Comparison of ENCODE assay signal across 30 cellular contexts in genomic region chr3:186612721-186613636, GRCh38. TPM values are rescaled to one million over a fixed set of nuclear protein-coding genes. Genes with fewer than 3 reads are reported as not detected.
DNase-seq lines count a peak whose midpoint lies in the region; ATAC-seq, FAIRE-seq and TF ChIP-seq lines count a peak whose summit lies in the region.
"Had no signal": no experiment of that assay in that cellular context is flagged by ENCODE, and none has a peak within 500 bp of the region (broad histone marks: within the 10 kb centered on the region; RNA-seq: fewer than 3 reads in every experiment).

A gene with protein sequence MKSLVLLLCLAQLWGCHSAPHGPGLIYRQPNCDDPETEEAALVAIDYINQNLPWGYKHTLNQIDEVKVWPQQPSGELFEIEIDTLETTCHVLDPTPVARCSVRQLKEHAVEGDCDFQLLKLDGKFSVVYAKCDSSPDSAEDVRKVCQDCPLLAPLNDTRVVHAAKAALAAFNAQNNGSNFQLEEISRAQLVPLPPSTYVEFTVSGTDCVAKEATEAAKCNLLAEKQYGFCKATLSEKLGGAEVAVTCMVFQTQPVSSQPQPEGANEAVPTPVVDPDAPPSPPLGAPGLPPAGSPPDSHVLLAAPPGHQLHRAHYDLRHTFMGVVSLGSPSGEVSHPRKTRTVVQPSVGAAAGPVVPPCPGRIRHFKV (plus strand): TSS chr3:186613060. CDS start chr3:186613142, 82 bp downstream.

- peaks cover 25% of the 10 kb centered on the region for H3K4me1 Mint-ChIP-seq in stimulated activated effector memory CD8-positive, alpha-beta T cell treated with anti-CD3 and anti-CD28 coated beads, Interleukin-12 subunit alpha, Interleukin-12 subunit beta, amount 100 ng/mL, for 72 hours
- peaks cover 16 to 25% (median 21%) of the 10 kb centered on the region in 3 donors for H3K4me1 Mint-ChIP-seq in CD8-positive, alpha-beta memory T cell

- no peaks in the 10 kb centered on the region for H3K9me3 ChIP-seq in BLaER1
- H3K9me3 ChIP-seq in SK-N-MC (ENCODE audit: low read depth, low read length): no peaks in the 10 kb centered on the region
- no peaks in the 10 kb centered on the region for H3K9me3 ChIP-seq in HepG2 (ENCODE audit: low read length)
- no peaks in the 10 kb centered on the region for H3K9me3 ChIP-seq in CD8-positive, alpha-beta memory T cell (ENCODE audit: low read length)
- H3K9me3 ChIP-seq: BLaER1 treated with 17β-estradiol and CSF1 and Interleukin-3, amounts not matched to agents 10 nM and 100 nM had no signal

- H3K36me3 ChIP-seq in BLaER1: no peaks in the 10 kb centered on the region
- no peaks in the 10 kb centered on the region for H3K36me3 ChIP-seq in SK-N-MC (ENCODE audit: insufficient read depth, low read length)
- H3K36me3 ChIP-seq in HepG2 (replicated peaks in 1 of 2; ENCODE audit: control insufficient read depth in 1 of 2, insufficient read depth in 2 of 2, low read length in 2 of 2): peaks cover 14 to 33% of the 10 kb centered on the region in 2 experiments
- no peaks in the 10 kb centered on the region for H3K36me3 ChIP-seq in CD8-positive, alpha-beta memory T cell (ENCODE audit: insufficient read depth, low read length)
- H3K36me3 ChIP-seq: BLaER1 treated with 17β-estradiol and CSF1 and Interleukin-3, amounts not matched to agents 10 nM and 100 nM had no signal

- in situ Hi-C loops in HepG2 (cut with HindIII; ENCODE audit: extremely low pct_ligation_motif_present, low pct_unique_long_range_greater_than_20kb): loop anchor here (10.0 kb wide), 1 partner anchor 142 kb away; no protein-coding TSS in a partner anchor

- POLR2A ChIA-PET in HepG2 (lab: Yijun Ruan, JAX): interaction anchor here (0.6 to 27.1 kb wide), 15 partner anchors 8 to 659 kb away, joined by 3 to 854 read pairs (median 3); partner anchors contain the start of genes DNAJB11, EIF4A2 and TBCCD1
- POLR2A ChIA-PET in CD8-positive, alpha-beta memory T cell (lab: Charles Lee): no interaction called here

- intact Hi-C loops in HepG2 (cut with micrococcal nuclease; ENCODE audit: unreplicated experiment): loop anchor here (2.0 kb wide), 2 partner anchors 14 to 42 kb away; partner anchors contain the start of gene DNAJB11

- peak within 1 kb of the TSS; percentile 3 for H3K27ac Mint-ChIP-seq in stimulated activated effector memory CD8-positive, alpha-beta T cell treated with anti-CD3 and anti-CD28 coated beads, Interleukin-12 subunit alpha, Interleukin-12 subunit beta, amount 100 ng/mL, for 72 hours
- H3K27ac Mint-ChIP-seq in CD8-positive, alpha-beta memory T cell: peak within 1 kb of the TSS in 1 of 8 donors; percentile 13
- H3K27ac Mint-ChIP-seq: CD4-positive, alpha-beta T cell had no signal

- 0% methylated on average over 5 of the region's 7 CpGs for WGBS in HepG2 (ENCODE audit: low lambda C conversion rate)

- peaks cover 16 to 25% of the 10 kb centered on the region in 2 donors for H3K27me3 Mint-ChIP-seq in CD8-positive, alpha-beta memory T cell

- H3K36me3 Mint-ChIP-seq in stimulated activated effector memory CD8-positive, alpha-beta T cell treated with anti-CD3 and anti-CD28 coated beads, Interleukin-12 subunit alpha, Interleukin-12 subunit beta, amount 100 ng/mL, for 72 hours: no peaks in the 10 kb centered on the region
- H3K36me3 Mint-ChIP-seq in CD8-positive, alpha-beta memory T cell: no peaks in the 10 kb centered on the region

- H3K27me3 ChIP-seq in BLaER1: no peaks in the 10 kb centered on the region
- H3K27me3 ChIP-seq in HepG2 (ENCODE audit: control insufficient read depth in 1 of 2, insufficient read depth in 2 of 2, low read length in 2 of 2): no peaks in the 10 kb centered on the region; a peak in 1 of 5 replicates
- peaks cover 15% of the 10 kb centered on the region for H3K27me3 ChIP-seq in CD8-positive, alpha-beta memory T cell (ENCODE audit: insufficient read depth, low read length, poor library complexity, severe bottlenecking)

- no peaks in the 10 kb centered on the region for H3K9me3 Mint-ChIP-seq in stimulated activated effector memory CD8-positive, alpha-beta T cell treated with anti-CD3 and anti-CD28 coated beads, Interleukin-12 subunit alpha, Interleukin-12 subunit beta, amount 100 ng/mL, for 72 hours
- H3K9me3 Mint-ChIP-seq in CD8-positive, alpha-beta memory T cell: no peaks in the 10 kb centered on the region
- H3K9me3 Mint-ChIP-seq: CD4-positive, alpha-beta T cell had no signal

- 0 out of 2 replicates have a peak within 1 kb of the TSS, but pooled peaks have one; percentile 59 for H3K4me2 ChIP-seq in BLaER1
- peak within 1 kb of the TSS; percentile 92 for H3K4me2 ChIP-seq in HepG2 (ENCODE audit: low read depth, low read length)

- H3K4me1 ChIP-seq in BLaER1: peaks cover 20% of the 10 kb centered on the region
- peaks cover 96% of the 10 kb centered on the region for H3K4me1 ChIP-seq in HepG2 (ENCODE audit: insufficient read depth, low read length)
- peaks cover 13% of the 10 kb centered on the region for H3K4me1 ChIP-seq in CD8-positive, alpha-beta memory T cell (ENCODE audit: insufficient read depth, low read length)

- peak; percentile 89 for ATAC-seq in HepG2
- ATAC-seq in stimulated activated effector memory CD8-positive, alpha-beta T cell treated with anti-CD3 and anti-CD28 coated beads, Interleukin-12 subunit alpha, Interleukin-12 subunit beta, amount 100 ng/mL, for 72 hours: no peak
- ATAC-seq: GM12878, HCT116, Panc1 had no signal

- TF ChIP-seq EP300 in HepG2 (IDR thresholded peaks at IDR 0.05; ENCODE audit: low read depth in 2 of 2, low read length in 2 of 2) (peak; percentile 92 to 100), HepG2 (CRISPR knock-in tag; IDR thresholded peaks at IDR 0.05; ENCODE audit: borderline replicate concordance) (peak; percentile 97)

- H3K4me3 ChIP-seq in BLaER1 (no peak within 1 kb of the TSS), SK-N-MC (peak within 1 kb of the TSS; percentile 75), HepG2 (replicated peaks in 1 of 3; ENCODE audit: insufficient read depth in 1 of 3, low read depth in 2 of 3, low read length in 3 of 3) (peak within 1 kb of the TSS; percentile 74 to 82 (median 76))
- H3K4me3 ChIP-seq in CD8-positive, alpha-beta memory T cell (ENCODE audit: low read length): no peak within 1 kb of the TSS
- H3K4me3 ChIP-seq: BLaER1 treated with 17β-estradiol and CSF1 and Interleukin-3, amounts not matched to agents 10 nM and 100 nM; GM12878 had no signal

- H3K27ac ChIP-seq in BLaER1 (no peak within 1 kb of the TSS), SK-N-MC (peak within 1 kb of the TSS; percentile 79), HepG2 (ENCODE audit: extremely low read length, insufficient read depth, low read length) (peak within 1 kb of the TSS; percentile 93)
- H3K27ac ChIP-seq in CD8-positive, alpha-beta memory T cell (ENCODE audit: low read depth, low read length): no peak within 1 kb of the TSS
- H3K27ac ChIP-seq: BLaER1 treated with 17β-estradiol and CSF1 and Interleukin-3, amounts not matched to agents 10 nM and 100 nM; HL-60 had no signal

- DNase-seq in SK-N-MC (ENCODE audit: low read depth, low spot score) (no peak), HepG2 (ENCODE audit: low spot score) (peak; percentile 97), GF-D8 (lab: John Stamatoyannopoulos, UW) (no peak)
- DNase-seq in stimulated activated effector memory CD8-positive, alpha-beta T cell treated with anti-CD3 and anti-CD28 coated beads, Interleukin-12 subunit alpha, Interleukin-12 subunit beta, amount 100 ng/mL, for 72 hours (ENCODE audit: low spot score in 2 of 2): no peak
- DNase-seq in stimulated activated CD4-positive, alpha-beta T cell treated with anti-CD3 and anti-CD28 coated beads, Interleukin-4, amount 100 ng/mL, for 24 hours: no peak
- DNase-seq in CD8-positive, alpha-beta memory T cell: no peak
- DNase-seq: CD4-positive, alpha-beta T cell; COR-L47; Karpas-422; MV-4-11; NCI-H1105; NCI-H1436 treated with DMSO at 0.1 percent for 48 hours; NCI-H1930; NCI-H2107; NCI-H446; NCI-H524 treated with DMSO at 0.1 percent for 48 hours; NCI-H82; NK-92 treated with Interleukin-12 subunit alpha and Interleukin-12 subunit beta, amount 100 ng/mL, for 24 hours; SHP77 treated with DMSO at 0.1 percent for 48 hours had no signal

- no peak; the same call in 1 of the 2 replicates for TF ChIP-seq RAD21 in HepG2 (CRISPR knock-in tag; IDR thresholded peaks at IDR 0.05)

- H3K4me3 Mint-ChIP-seq in stimulated activated effector memory CD8-positive, alpha-beta T cell treated with anti-CD3 and anti-CD28 coated beads, Interleukin-12 subunit alpha, Interleukin-12 subunit beta, amount 100 ng/mL, for 72 hours: no peak within 1 kb of the TSS
- no peak within 1 kb of the TSS for H3K4me3 Mint-ChIP-seq in CD8-positive, alpha-beta memory T cell

- TF ChIP-seq CTCF in HepG2 (CRISPR knock-in tag; IDR thresholded peaks at IDR 0.05): peak; percentile 19; the same call in 1 of the 2 replicates

- no peaks in the 10 kb centered on the region for H4K20me1 ChIP-seq in BLaER1
- peaks cover 37% of the 10 kb centered on the region for H4K20me1 ChIP-seq in HepG2 (ENCODE audit: insufficient read depth, low read length)
- H4K20me1 ChIP-seq: BLaER1 treated with 17β-estradiol and CSF1 and Interleukin-3, amounts not matched to agents 10 nM and 100 nM had no signal

- H3K9ac ChIP-seq in BLaER1: no peak within 1 kb of the TSS
- H3K9ac ChIP-seq in SK-N-MC (ENCODE audit: insufficient read length): no peak within 1 kb of the TSS
- H3K9ac ChIP-seq in HepG2 (ENCODE audit: insufficient read depth, low read depth, low read length): peak within 1 kb of the TSS; percentile 86
- H3K9ac ChIP-seq: BLaER1 treated with 17β-estradiol and CSF1 and Interleukin-3, amounts not matched to agents 10 nM and 100 nM had no signal

- H2AFZ ChIP-seq in HepG2 (ENCODE audit: low read length): no peak within 1 kb of the TSS

- CTCF ChIA-PET in HepG2 (lab: Yijun Ruan, JAX; ENCODE audit: low intra/inter-chr PET ratio, low total read pairs): interaction anchor here (1.0 kb wide), 1 partner anchor 13 kb away, joined by 3 read pairs; no protein-coding TSS in a partner anchor
- CTCF ChIA-PET in CD8-positive, alpha-beta memory T cell (lab: Charles Lee): interaction anchor here (0.7 to 9.2 kb wide), 4 partner anchors 10 to 209 kb away, joined by 3 to 217 read pairs (median 7); no protein-coding TSS in a partner anchor

- TF ChIP-seq POLR2A in HepG2 (IDR thresholded peaks at IDR 0.05; ENCODE audit: insufficient read depth in 1 of 2, low read depth in 2 of 2, low read length in 2 of 2): peak; percentile 76 to 96

- BruUV-seq in HepG2 (replicated peaks; lab: Mats Ljungman, UMichigan): TSS peak; percentile 61

- peak; percentile 96 for FAIRE-seq in HepG2 (lab: Jason Lieb, UNC)
- FAIRE-seq: G401.6, GM12878 had no signal

- H3K79me2 ChIP-seq in HepG2 (ENCODE audit: insufficient read depth, low read length): peaks cover 31% of the 10 kb centered on the region

RNA-seq across cellular contexts. Expression of the gene that starts here (rescaled TPM):
- total RNA-seq in HepG2 (2016; rRNA removed; fragmentation: Illumina TruSeq; extraction: Trizol): 916 and 2,043 TPM in 2 replicates
- 471 and 481 TPM in 2 replicates for total RNA-seq in HepG2 (2016; cell fraction: cytosol; rRNA removed; fragmentation: Illumina TruSeq; extraction: Trizol; ENCODE audit: low read depth)
- total RNA-seq in HepG2 (2016; cell fraction: insoluble cytoplasmic fraction; rRNA removed; fragmentation: Illumina TruSeq; extraction: Trizol): 804 and 2,090 TPM in 2 replicates
- 901 and 919 TPM in 2 replicates for total RNA-seq in HepG2 (2016; cell fraction: membrane; rRNA removed; fragmentation: Illumina TruSeq; extraction: Trizol)
- 1,485 and 1,705 TPM in 2 replicates for total RNA-seq in HepG2 (2016; cell fraction: nucleus; rRNA removed; fragmentation: Illumina TruSeq; extraction: Trizol)
- 19,152 and 25,909 TPM in 2 replicates for polyA plus RNA-seq in HepG2 (2011; rRNA removed)
- polyA plus RNA-seq in HepG2 (2011; cell fraction: cytosol; rRNA removed): 20,098 and 20,625 TPM in 2 replicates
- polyA plus RNA-seq in HepG2 (2011; cell fraction: nucleus; rRNA removed): 9,439 and 11,951 TPM in 2 replicates
- polyA plus RNA-seq in HepG2 (2012): 11,866 and 12,118 TPM in 2 replicates
- 786 and 806 TPM in 2 replicates for polyA plus RNA-seq in HepG2 (2016; cell fraction: cytosol; fragmentation: Illumina TruSeq; extraction: Trizol; ENCODE audit: low read depth)
- polyA plus RNA-seq in HepG2 (2016; cell fraction: insoluble cytoplasmic fraction; fragmentation: Illumina TruSeq; extraction: Trizol; ENCODE audit: low read depth): 1,066 and 1,282 TPM in 2 replicates
- polyA plus RNA-seq in HepG2 (2016; cell fraction: membrane; fragmentation: Illumina TruSeq; extraction: Trizol; ENCODE audit: low read depth): 1,111 and 1,147 TPM in 2 replicates
- 3,176 and 3,280 TPM in 2 replicates for polyA plus RNA-seq in HepG2 (2016; cell fraction: nucleus; fragmentation: Illumina TruSeq; extraction: Trizol; ENCODE audit: insufficient read depth, low read depth)
- 2.8 and 6,182 TPM in 2 replicates for polyA minus RNA-seq in HepG2 (2011; rRNA and poly(A)+ RNA removed; ENCODE audit: low replicate concordance)
- 4,116 and 5,679 TPM in 2 replicates for polyA minus RNA-seq in HepG2 (2011; cell fraction: cytosol; rRNA and poly(A)+ RNA removed)
- polyA minus RNA-seq in HepG2 (2011; cell fraction: nucleus; rRNA and poly(A)+ RNA removed): 1,476 and 2,466 TPM in 2 replicates
- not detected for total RNA-seq in CD8-positive, alpha-beta memory T cell
- not detected for polyA plus RNA-seq in CD8-positive, alpha-beta memory T cell
- total RNA-seq: A172; CD4-positive, alpha-beta T cell; H4; HT-29 had no signal
- polyA plus RNA-seq: AG04450 had no signal

Comparison
In these comparisons a context has a peak if more than half of its experiments do, and no peak if none do; other contexts are left out.
1. RNA of the gene that starts here (total RNA-seq): 471 to 2,090 TPM in HepG2; not detected in CD8-positive, alpha-beta memory T cell; every median in the first group is over 100 times any median in the second.
2. RNA of the gene that starts here (polyA plus RNA-seq): 786 to 25,909 TPM in HepG2; not detected in CD8-positive, alpha-beta memory T cell (single experiment); every median in the first group is over 100 times any median in the second.
3. H3K27ac ChIP-seq: peak in SK-N-MC (single experiment) and HepG2 (single experiment); none in BLaER1 (single experiment) and CD8-positive, alpha-beta memory T cell (single experiment).
4. H3K4me3 ChIP-seq: peak in SK-N-MC (single experiment) and HepG2 (3 of 3); none in BLaER1 (single experiment) and CD8-positive, alpha-beta memory T cell (single experiment).